21 cellular contexts compared by ENCODE assay signal in the genomic region with DNA sequence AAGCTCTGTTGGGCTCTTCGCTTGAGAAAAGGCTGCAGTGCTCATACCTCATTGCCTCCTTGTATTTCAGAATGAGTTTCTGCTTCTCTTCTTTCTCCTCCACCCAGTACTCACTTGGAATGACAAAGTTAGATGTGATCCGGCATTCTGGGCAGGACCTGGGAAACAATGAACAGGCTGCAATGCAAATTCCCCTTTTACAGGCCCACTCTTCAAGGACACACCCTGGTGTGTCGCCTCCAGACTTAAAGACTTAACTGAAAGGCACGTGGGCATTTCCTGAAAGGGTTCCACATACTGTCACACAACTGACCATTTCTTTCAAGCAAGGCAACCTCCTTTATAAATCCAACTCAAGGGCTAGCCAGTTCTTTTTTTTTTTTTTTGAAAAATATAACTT. TPM values are rescaled to one million over a fixed set of nuclear protein-coding genes. Genes with fewer than 3 reads are reported as not detected.
"Had no signal": no experiment of that assay in that cellular context is flagged by ENCODE, and none has a peak within 500 bp of the region (broad histone marks: within the 10 kb centered on the region; RNA-seq: fewer than 3 reads in every experiment).

No MANE protein-coding gene starts in this region.

- H3K27ac ChIP-seq: adrenal gland, epithelial cell of prostate, gastrocnemius medialis, heart right ventricle, psoas muscle, right lobe of liver, spleen, WERI-Rb-1 had no signal

- H3K4me3 ChIP-seq: adrenal gland, gastrocnemius medialis, heart right ventricle, psoas muscle, right lobe of liver, spleen had no signal

- H3K27me3 Mint-ChIP-seq: natural killer cell treated with Interleukin-12 subunit alpha and Interleukin-12 subunit beta and Interleukin-15 and Interleukin-18, amount 100 ng/mL, for 72 hours; type B pancreatic cell had no signal

- H3K27me3 ChIP-seq: adrenal gland, gastrocnemius medialis, heart right ventricle, right lobe of liver, spleen had no signal

- ATAC-seq: gastrocnemius medialis; heart right ventricle; left cardiac atrium; natural killer cell treated with Interleukin-12 subunit alpha and Interleukin-12 subunit beta and Interleukin-15 and Interleukin-18, amount 100 ng/mL, for 72 hours; psoas muscle; right lobe of liver had no signal

- H3K4me1 ChIP-seq: gastrocnemius medialis, psoas muscle had no signal

- H3K9me3 ChIP-seq: adrenal gland, gastrocnemius medialis, heart right ventricle, psoas muscle, right lobe of liver, spleen had no signal

- H3K9me3 Mint-ChIP-seq: natural killer cell treated with Interleukin-12 subunit alpha and Interleukin-12 subunit beta and Interleukin-15 and Interleukin-18, amount 100 ng/mL, for 72 hours; type B pancreatic cell had no signal

- DNase-seq: activated CD4-positive, alpha-beta T cell treated with anti-CD3 and anti-CD28 coated beads for 4 hours; activated naive CD4-positive, alpha-beta T cell; adrenal gland; caudate nucleus; cortex of kidney; effector memory CD4-positive, alpha-beta T cell; gastrocnemius medialis; heart right ventricle; left cardiac atrium; occipital lobe; psoas muscle; right lobe of liver; spleen; stimulated activated CD4-positive, alpha-beta T cell treated with anti-CD3 and anti-CD28 coated beads, Interleukin-1b, Interleukin-23, amount 100 ng/mL, for 48 hours; stimulated activated naive CD4-positive, alpha-beta T cell; T-helper 1 cell; WERI-Rb-1 had no signal

- H3K4me3 Mint-ChIP-seq: natural killer cell treated with Interleukin-12 subunit alpha and Interleukin-12 subunit beta and Interleukin-15 and Interleukin-18, amount 100 ng/mL, for 72 hours; type B pancreatic cell had no signal

RNA-seq across cellular contexts. Expression of a gene that starts 51.9 kb away (rescaled TPM):
- total RNA-seq: adrenal gland, gastrocnemius medialis, heart right ventricle, left cardiac atrium, lung microvascular endothelial cell, occipital lobe, psoas muscle had no signal
- polyA plus RNA-seq: adrenal gland, heart right ventricle, psoas muscle, spleen had no signal
